Comparison of ENCODE assay signal across 13 cellular contexts in the genomic region with DNA sequence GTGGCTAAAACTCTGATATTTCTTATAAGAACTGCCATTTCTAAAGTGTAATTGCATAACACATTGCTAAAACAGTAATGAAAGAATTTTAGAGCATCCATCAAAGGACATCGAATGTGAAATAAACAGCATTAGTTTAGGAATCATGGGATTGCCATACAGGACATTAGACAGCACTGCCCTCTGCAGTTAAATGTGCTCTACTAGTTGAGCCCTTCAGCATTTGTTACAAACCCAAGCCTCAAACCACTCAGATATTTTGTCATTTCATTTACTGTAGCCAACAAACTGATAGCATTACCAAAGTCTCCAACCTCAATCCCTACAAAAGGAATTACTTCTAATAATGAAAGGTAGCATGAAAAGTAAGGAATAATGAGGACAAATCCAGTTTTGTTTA.
DNase-seq lines count a peak whose midpoint lies in the region; ATAC-seq, FAIRE-seq and TF ChIP-seq lines count a peak whose summit lies in the region.
"Had no signal": no experiment of that assay in that cellular context is flagged by ENCODE, and none has a peak within 500 bp of the region (broad histone marks: within the 10 kb centered on the region; RNA-seq: fewer than 3 reads in every experiment).

No MANE protein-coding gene starts in this region.

- H2AFZ ChIP-seq in hepatocyte = no peak overlapping the region

- H3K4me1 ChIP-seq in left ventricle myocardium inferior = no peaks in the 10 kb centered on the region
- H3K4me1 ChIP-seq in hepatocyte (ENCODE audit: insufficient read depth) = no peaks in the 10 kb centered on the region
- H3K4me1 ChIP-seq: ascending aorta, transverse colon had no signal

- TF ChIP-seq CTCF in left ventricle myocardium inferior (IDR thresholded peaks at IDR 0.05; ENCODE audit: borderline replicate concordance) (peak; percentile 32), hepatocyte (IDR thresholded peaks at IDR 0.05; ENCODE audit: poor library complexity) (peak; percentile 43)

- no peak overlapping the region for H3K4me2 ChIP-seq in hepatocyte

- no peaks in the 10 kb centered on the region for H3K27me3 ChIP-seq in left ventricle myocardium inferior (ENCODE audit: low read depth)
- H3K27me3 ChIP-seq in hepatocyte = no peaks in the 10 kb centered on the region
- H3K27me3 ChIP-seq: ascending aorta, transverse colon had no signal

- intact Hi-C loops in left ventricle myocardium inferior (cut with micrococcal nuclease) = no loop called here
- intact Hi-C loops in cardiac septum (cut with DNase I) = no loop called here

- H3K9me2 ChIP-seq in hepatocyte (replicated peaks; ENCODE audit: insufficient read depth) = no peaks in the 10 kb centered on the region

- H3K79me2 ChIP-seq in hepatocyte = no peaks in the 10 kb centered on the region

- no peak for ATAC-seq in GM21786 (IDR thresholded peaks at IDR 0.05; ENCODE audit: unreplicated experiment)

- no peak for DNase-seq in left ventricle myocardium inferior
- DNase-seq in cardiac septum (ENCODE audit: low spot score) = no peak
- DNase-seq in OCI-M1 (lab: John Stamatoyannopoulos, UW) = peak; percentile 54
- peak; percentile 33 for DNase-seq in hepatocyte (ENCODE audit: low spot score)
- no peak for DNase-seq in frontal cortex (ENCODE audit: low spot score in 2 of 2)
- DNase-seq in activated CD4-positive, alpha-beta T cell treated with anti-CD3 and anti-CD28 coated beads, Interleukin-2, amount 50 U/mL, for 48 hours = no peak
- DNase-seq in DMS153 (lab: John Stamatoyannopoulos, UW) = no peak
- DNase-seq: activated CD4-positive, CD25-positive, alpha-beta regulatory T cell; effector memory CD4-positive, alpha-beta T cell; NCI-H187; transverse colon had no signal

- H3K9me3 ChIP-seq in left ventricle myocardium inferior (replicated peaks) = no peaks in the 10 kb centered on the region
- no peaks in the 10 kb centered on the region for H3K9me3 ChIP-seq in hepatocyte (ENCODE audit: low read depth)
- H3K9me3 ChIP-seq: ascending aorta, transverse colon had no signal

- FAIRE-seq in frontal cortex (lab: Jason Lieb, UNC) = no peak

- no peak overlapping the region for H3K4me3 ChIP-seq in left ventricle myocardium inferior
- H3K4me3 ChIP-seq in hepatocyte = no peak overlapping the region
- H3K4me3 ChIP-seq: ascending aorta, transverse colon had no signal

- H3K27ac ChIP-seq in left ventricle myocardium inferior (replicated peaks) = no peak overlapping the region
- H3K27ac ChIP-seq in hepatocyte = no peak overlapping the region
- H3K27ac ChIP-seq: ascending aorta, transverse colon had no signal

- WGBS in hepatocyte (ENCODE audit: low lambda C conversion rate, missing lambda C conversion rate) = 58% methylated on average over 1 of the region's 1 CpG

- no peaks in the 10 kb centered on the region for H4K20me1 ChIP-seq in hepatocyte (ENCODE audit: insufficient read depth, poor library complexity, severe bottlenecking)

- no peaks in the 10 kb centered on the region for H3K36me3 ChIP-seq in left ventricle myocardium inferior
- H3K36me3 ChIP-seq in hepatocyte (replicated peaks; ENCODE audit: insufficient read depth, low read depth) = no peaks in the 10 kb centered on the region
- H3K36me3 ChIP-seq: ascending aorta, transverse colon had no signal

Comparison
In these comparisons a context has a peak if more than half of its experiments do, and no peak if none do; other contexts are left out.
1. DNase-seq: peak in OCI-M1 (single experiment) and hepatocyte (single experiment); none in left ventricle myocardium inferior (single experiment), cardiac septum (single experiment), frontal cortex (0 of 2), activated CD4-positive, alpha-beta T cell treated with anti-CD3 and anti-CD28 coated beads, Interleukin-2, amount 50 U/mL, for 48 hours (0 of 2) and DMS153 (single experiment).